ENCODE assay signal across 14 cellular contexts in the genomic region with DNA sequence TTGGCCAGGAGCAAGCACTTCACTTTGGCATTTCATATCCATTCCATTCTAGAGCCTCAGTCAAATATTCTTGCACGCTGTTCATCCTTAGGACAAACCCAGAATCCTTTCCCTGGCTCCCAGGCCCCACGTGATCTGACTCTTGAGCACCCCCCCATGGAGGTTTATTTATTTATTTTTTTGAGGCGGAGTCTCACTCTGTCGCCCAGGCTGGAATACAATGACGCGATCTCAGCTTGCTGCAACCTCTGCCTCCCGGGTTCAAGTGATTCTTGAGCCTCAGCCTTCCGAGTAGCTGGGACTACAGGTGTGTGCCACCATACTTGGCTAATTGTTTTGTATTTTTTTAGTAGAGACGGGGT. TPM values are rescaled to one million over a fixed set of nuclear protein-coding genes. Genes with fewer than 3 reads are reported as not detected.
A peak's percentile ranks its signal among the peaks of the same experiment; 100 is the strongest.
DNase-seq lines count a peak whose midpoint lies in the region; ATAC-seq and TF ChIP-seq lines count a peak whose summit lies in the region.
"Had no signal": no experiment of that assay in that cellular context is flagged by ENCODE, and none has a peak within 500 bp of the region (broad histone marks: within the 10 kb centered on the region; RNA-seq: fewer than 3 reads in every experiment).

No MANE protein-coding gene starts in this region.

- no peak overlapping the region for H3K9ac ChIP-seq in mesendoderm (ENCODE audit: low read length)

- H3K27me3 ChIP-seq in mesendoderm (ENCODE audit: insufficient read depth, low read length, poor library complexity): no peaks in the 10 kb centered on the region

- POLR2A ChIA-PET in WTC11 (lab: Charles Lee): interaction anchor here (1.0 to 1.2 kb wide), 2 partner anchors 14 to 73 kb away, joined by 4 to 6 read pairs; partner anchors contain the start of gene MUS81
- POLR2A ChIA-PET in activated CD4-positive, alpha-beta memory T cell treated with anti-CD3 and anti-CD28 coated beads, Interleukin-2, amount 10 ng/mL, durations not matched to agents 7 days and 5 days (lab: Charles Lee): interaction anchor here (1.1 to 1.6 kb wide), 3 partner anchors 26 to 44 kb away, joined by 3 to 5 read pairs (median 4); partner anchors contain the start of gene FIBP

- no peaks in the 10 kb centered on the region for H3K4me1 ChIP-seq in mesendoderm (ENCODE audit: control insufficient read depth, low read depth, low read length)

- no peak overlapping the region for H2AK5ac ChIP-seq in mesendoderm (ENCODE audit: low read length)

- CTCF ChIA-PET in WTC11 (lab: Charles Lee): interaction anchor here (0.6 to 3.7 kb wide), 18 partner anchors 11 to 153 kb away, joined by 3 to 24 read pairs (median 8); partner anchors contain the start of genes C11orf68, CCDC85B, FIBP and MUS81
- CTCF ChIA-PET in activated CD4-positive, alpha-beta memory T cell treated with anti-CD3 and anti-CD28 coated beads, Interleukin-2, amount 10 ng/mL, durations not matched to agents 7 days and 5 days (lab: Charles Lee): interaction anchor here (0.6 to 3.0 kb wide), 6 partner anchors 13 to 221 kb away, joined by 3 to 14 read pairs (median 4); partner anchors contain the start of genes CCDC85B and FIBP

- no peaks in the 10 kb centered on the region for H3K36me3 ChIP-seq in mesendoderm (ENCODE audit: control insufficient read depth, insufficient read depth, low read length)

- no peaks in the 10 kb centered on the region for H3K36me3 Mint-ChIP-seq in WTC11
- no peaks in the 10 kb centered on the region for H3K36me3 Mint-ChIP-seq in activated CD4-positive, alpha-beta memory T cell treated with anti-CD3 and anti-CD28 coated beads, Interleukin-2, amount 10 ng/mL, durations not matched to agents 7 days and 5 days (ENCODE audit: low read depth)
- H3K36me3 Mint-ChIP-seq: T-cell had no signal

- H3K56ac ChIP-seq in mesendoderm (ENCODE audit: low read length): peak overlapping the region; percentile 25

- H3K4me3 Mint-ChIP-seq in WTC11: peak overlapping the region; percentile 22; the same call in 1 of the 2 replicates
- no peak overlapping the region for H3K4me3 Mint-ChIP-seq in activated CD4-positive, alpha-beta memory T cell treated with anti-CD3 and anti-CD28 coated beads, Interleukin-2, amount 10 ng/mL, durations not matched to agents 7 days and 5 days

- ATAC-seq in WTC11 (peak; percentile 75), HG03159 (IDR thresholded peaks at IDR 0.05; ENCODE audit: unreplicated experiment) (no peak), HG02610 (IDR thresholded peaks at IDR 0.05; ENCODE audit: unreplicated experiment) (no peak)
- ATAC-seq: T-cell had no signal

- H2BK5ac ChIP-seq in mesendoderm (ENCODE audit: low read length): no peak overlapping the region

- no peak overlapping the region for H3K4me2 ChIP-seq in mesendoderm (ENCODE audit: low read length)

- H3K18ac ChIP-seq in mesendoderm (ENCODE audit: low read length): no peak overlapping the region

- H3K27ac Mint-ChIP-seq in WTC11: no peak overlapping the region; the same call in 1 of the 2 replicates
- H3K27ac Mint-ChIP-seq in activated CD4-positive, alpha-beta memory T cell treated with anti-CD3 and anti-CD28 coated beads, Interleukin-2, amount 10 ng/mL, durations not matched to agents 7 days and 5 days: no peak overlapping the region

- no peak overlapping the region for H4K8ac ChIP-seq in mesendoderm (ENCODE audit: low read depth, low read length)

- no peak overlapping the region for H3K4ac ChIP-seq in mesendoderm (ENCODE audit: low read depth, low read length)

- H2BK15ac ChIP-seq in mesendoderm (replicated peaks; ENCODE audit: low read depth): no peak overlapping the region

- no peak overlapping the region for H4K5ac ChIP-seq in mesendoderm (ENCODE audit: low read length)

- no peaks in the 10 kb centered on the region for H3K79me1 ChIP-seq in mesendoderm (ENCODE audit: low read length)

- H2BK120ac ChIP-seq in mesendoderm (ENCODE audit: low read depth, low read length): no peak overlapping the region

- no peak overlapping the region for H3K4me3 ChIP-seq in mesendoderm (ENCODE audit: low read length)

- TF ChIP-seq CTCF in WTC11 (IDR thresholded peaks at IDR 0.05): no peak

- H3K23ac ChIP-seq in mesendoderm (ENCODE audit: low read length): no peak overlapping the region

- whole genome bisulfite sequencing in mesendoderm (ENCODE audit: extremely low coverage, insufficient coverage, low lambda C conversion rate): no CpG with 5 or more reads among the region's 9 CpGs

- no peaks in the 10 kb centered on the region for H3K27me3 Mint-ChIP-seq in WTC11 (ENCODE audit: low read depth)
- H3K27me3 Mint-ChIP-seq in activated CD4-positive, alpha-beta memory T cell treated with anti-CD3 and anti-CD28 coated beads, Interleukin-2, amount 10 ng/mL, durations not matched to agents 7 days and 5 days: peaks cover 7% of the 10 kb centered on the region
- H3K27me3 Mint-ChIP-seq: T-cell had no signal

- H3K4me1 Mint-ChIP-seq in WTC11: peaks cover 21% of the 10 kb centered on the region
- peaks cover 38% of the 10 kb centered on the region for H3K4me1 Mint-ChIP-seq in activated CD4-positive, alpha-beta memory T cell treated with anti-CD3 and anti-CD28 coated beads, Interleukin-2, amount 10 ng/mL, durations not matched to agents 7 days and 5 days

- H3K27ac ChIP-seq in mesendoderm (ENCODE audit: low read depth, low read length): no peak overlapping the region

- no peaks in the 10 kb centered on the region for H3K79me2 ChIP-seq in mesendoderm (ENCODE audit: control insufficient read depth, insufficient read depth, low read length)

- peak; percentile 48 for DNase-seq in DMS 273 (lab: John Stamatoyannopoulos, UW; ENCODE audit: unreplicated experiment)
- no peak for DNase-seq in DMS 273 treated with DMSO at 0.1 percent for 48 hours (lab: John Stamatoyannopoulos, UW)
- DNase-seq in M059J (ENCODE audit: low read depth): peak; percentile 27
- DNase-seq in WTC11 (ENCODE audit: low spot score): peak; percentile 37
- peak; percentile 60 for DNase-seq in mesendoderm
- DNase-seq in activated CD4-positive, alpha-beta memory T cell treated with anti-CD3 and anti-CD28 coated beads, Interleukin-2, amount 10 ng/mL, durations not matched to agents 7 days and 5 days: no peak
- DNase-seq: 8988T, anterior cingulate cortex, NCI-H2029, T-cell had no signal

- H3K9me3 Mint-ChIP-seq in WTC11: no peaks in the 10 kb centered on the region
- no peaks in the 10 kb centered on the region for H3K9me3 Mint-ChIP-seq in activated CD4-positive, alpha-beta memory T cell treated with anti-CD3 and anti-CD28 coated beads, Interleukin-2, amount 10 ng/mL, durations not matched to agents 7 days and 5 days
- H3K9me3 Mint-ChIP-seq: T-cell had no signal

TF ChIP-seq in WTC11, 78 proteins besides CTCF, POLR2A, EP300 and RAD21:
- TF ChIP-seq, protein P1, sequence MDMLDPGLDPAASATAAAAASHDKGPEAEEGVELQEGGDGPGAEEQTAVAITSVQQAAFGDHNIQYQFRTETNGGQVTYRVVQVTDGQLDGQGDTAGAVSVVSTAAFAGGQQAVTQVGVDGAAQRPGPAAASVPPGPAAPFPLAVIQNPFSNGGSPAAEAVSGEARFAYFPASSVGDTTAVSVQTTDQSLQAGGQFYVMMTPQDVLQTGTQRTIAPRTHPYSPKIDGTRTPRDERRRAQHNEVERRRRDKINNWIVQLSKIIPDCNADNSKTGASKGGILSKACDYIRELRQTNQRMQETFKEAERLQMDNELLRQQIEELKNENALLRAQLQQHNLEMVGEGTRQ (CRISPR knock-in tag; IDR thresholded peaks at IDR 0.05): peak; percentile 88
- TF ChIP-seq ZNF219 (CRISPR knock-in tag; IDR thresholded peaks at IDR 0.05; ENCODE audit: borderline replicate concordance): no peak
- TF ChIP-seq ETV6 (CRISPR knock-in tag; IDR thresholded peaks at IDR 0.05): no peak
- TF ChIP-seq USF1 (CRISPR knock-in tag; IDR thresholded peaks at IDR 0.05): peak; percentile 89
- 0 out of 2 replicates have a peak, but pooled peaks have one; percentile 8 for TF ChIP-seq ZNF121 (CRISPR knock-in tag; IDR thresholded peaks at IDR 0.05)
- TF ChIP-seq SP1 (CRISPR knock-in tag; conservative IDR thresholded peaks at IDR 0.05): no peak

RNA-seq across cellular contexts. Expression of gene TSGA10IP, which starts 12.7 kb away (rescaled TPM):
- not detected in 2 replicates for total RNA-seq in M059J (2014; rRNA removed; shearing (Covaris generic))
- 3.4 to 4.5 TPM (median 4.1 TPM) in 3 replicates for total RNA-seq in WTC11 (2021)
- 0.13 TPM for polyA plus RNA-seq in mesendoderm (2013, experiment 1 of 2)
- 0.15 TPM for polyA plus RNA-seq in mesendoderm (2013, experiment 2 of 2)
- total RNA-seq in activated CD4-positive, alpha-beta memory T cell treated with anti-CD3 and anti-CD28 coated beads, Interleukin-2, amount 10 ng/mL, durations not matched to agents 7 days and 5 days: not detected
- total RNA-seq: epithelial cell of proximal tubule, kidney epithelial cell, T-cell had no signal

RNA-seq across cellular contexts. Expression of gene DRAP1, which starts 13.3 kb away (rescaled TPM):
- total RNA-seq in M059J (2014; rRNA removed; shearing (Covaris generic)): 456 and 489 TPM in 2 replicates
- total RNA-seq in WTC11 (2021): 111 to 129 TPM (median 114 TPM) in 3 replicates
- 97.1 TPM for polyA plus RNA-seq in mesendoderm (2013, experiment 1 of 2)
- 100 TPM for polyA plus RNA-seq in mesendoderm (2013, experiment 2 of 2)
- total RNA-seq in activated CD4-positive, alpha-beta memory T cell treated with anti-CD3 and anti-CD28 coated beads, Interleukin-2, amount 10 ng/mL, durations not matched to agents 7 days and 5 days: 100 to 1,000 TPM; 162 to 180 TPM

RNA-seq across cellular contexts. Expression of gene C11orf68, which starts 13.7 kb away (rescaled TPM):
- total RNA-seq in M059J (2014; rRNA removed; shearing (Covaris generic)): 39.1 and 47.9 TPM in 2 replicates
- total RNA-seq in WTC11 (2021): 28.5 to 31.9 TPM (median 30.6 TPM) in 3 replicates
- polyA plus RNA-seq in mesendoderm (2013, experiment 1 of 2): 16.5 TPM
- 16.6 TPM for polyA plus RNA-seq in mesendoderm (2013, experiment 2 of 2)
- 10 to 100 TPM; 34.1 to 34.2 TPM for total RNA-seq in activated CD4-positive, alpha-beta memory T cell treated with anti-CD3 and anti-CD28 coated beads, Interleukin-2, amount 10 ng/mL, durations not matched to agents 7 days and 5 days

RNA-seq across cellular contexts. Expression of gene SART1, which starts 29.0 kb away (rescaled TPM):
- 60.3 and 102 TPM in 2 replicates for total RNA-seq in M059J (2014; rRNA removed; shearing (Covaris generic))
- 52.3 to 57.0 TPM (median 52.5 TPM) in 3 replicates for total RNA-seq in WTC11 (2021)
- 58.3 TPM for polyA plus RNA-seq in mesendoderm (2013, experiment 1 of 2)
- 53.7 TPM for polyA plus RNA-seq in mesendoderm (2013, experiment 2 of 2)
- total RNA-seq in activated CD4-positive, alpha-beta memory T cell treated with anti-CD3 and anti-CD28 coated beads, Interleukin-2, amount 10 ng/mL, durations not matched to agents 7 days and 5 days: 10 to 100 TPM; 59.5 to 61.5 TPM

RNA-seq across cellular contexts. Expression of gene FOSL1, which starts 32.4 kb away (rescaled TPM):
- total RNA-seq in M059J (2014; rRNA removed; shearing (Covaris generic)): 253 and 286 TPM in 2 replicates
- total RNA-seq in WTC11 (2021): 16.3 to 20.5 TPM (median 17.1 TPM) in 3 replicates
- polyA plus RNA-seq in mesendoderm (2013, experiment 1 of 2): 9.0 TPM
- 9.7 TPM for polyA plus RNA-seq in mesendoderm (2013, experiment 2 of 2)
- 1 to 10 TPM; 4.5 to 5.0 TPM for total RNA-seq in activated CD4-positive, alpha-beta memory T cell treated with anti-CD3 and anti-CD28 coated beads, Interleukin-2, amount 10 ng/mL, durations not matched to agents 7 days and 5 days

Comparison
In these comparisons a context has a peak if more than half of its experiments do, and no peak if none do; other contexts are left out.
1. DNase-seq: peak in DMS 273 (single experiment), M059J (single experiment), WTC11 (single experiment) and mesendoderm (single experiment); none in DMS 273 treated with DMSO at 0.1 percent for 48 hours (single experiment) and activated CD4-positive, alpha-beta memory T cell treated with anti-CD3 and anti-CD28 coated beads, Interleukin-2, amount 10 ng/mL, durations not matched to agents 7 days and 5 days (single experiment).